Comparison of ENCODE assay signal across 14 cellular contexts in genomic region chr3:174229916-174230315, GRCh38.
"Had no signal": no experiment of that assay in that cellular context is flagged by ENCODE, and none has a peak within 500 bp of the region (broad histone marks: within the 10 kb centered on the region; RNA-seq: fewer than 3 reads in every experiment).

No MANE protein-coding gene starts in this region.

- H3K36me3 ChIP-seq: neutrophil, thyroid gland, WERI-Rb-1 had no signal

- H3K9me3 ChIP-seq: neutrophil, thyroid gland had no signal

- DNase-seq: activated CD4-positive, alpha-beta T cell treated with anti-CD3 and anti-CD28 coated beads for 4 hours; activated CD8-positive, alpha-beta T cell treated with anti-CD3 and anti-CD28 coated beads for 36 hours; activated effector memory CD4-positive, alpha-beta T cell treated with Interleukin-2 at 50 U/mL for 16 hours; activated T-cell treated with anti-CD3 and anti-CD28 coated beads, Interleukin-2, amount 50 U/mL, for 4 hours; dermis blood vessel endothelial cell; effector memory CD8-positive, alpha-beta T cell; hippocampal formation; mesendoderm; natural killer cell; T-helper 17 cell; thyroid gland; WERI-Rb-1 had no signal

- H3K4me1 ChIP-seq: thyroid gland had no signal

- H3K27me3 ChIP-seq: neutrophil, thyroid gland had no signal

- H3K4me3 ChIP-seq: thyroid gland had no signal

- ATAC-seq: activated CD8-positive, alpha-beta T cell treated with anti-CD3 and anti-CD28 coated beads for 36 hours; activated T-cell treated with anti-CD3 and anti-CD28 coated beads, Interleukin-2, amount 50 U/mL, for 4 hours; effector memory CD8-positive, alpha-beta T cell; natural killer cell; stimulated activated memory B cell treated with anti-CD40 and anti-IgM and Interleukin-4, amounts not matched to agents 10 μg/mL and 1 μg/mL and 100 μg/mL, for 72 hours; T-helper 17 cell had no signal

- H3K27ac ChIP-seq: neutrophil, thyroid gland, WERI-Rb-1 had no signal
